ENCODE assay signal across 8 cellular contexts in genomic region chr16:30406911-30407793, GRCh38. TPM values are rescaled to one million over a fixed set of nuclear protein-coding genes. Genes with fewer than 3 reads are reported as not detected.
A peak's percentile ranks its signal among the peaks of the same experiment; 100 is the strongest.
DNase-seq lines count a peak whose midpoint lies in the region; ATAC-seq and TF ChIP-seq lines count a peak whose summit lies in the region.

Gene ZNF771 (plus strand): TSS chr16:30407606. CDS start chr16:30408054, 448 bp downstream.

- ATAC-seq in HG02571 (IDR thresholded peaks at IDR 0.05; ENCODE audit: unreplicated experiment) (peak; percentile 80), left ventricle myocardium superior (peak; percentile 97)

- H3K4me3 ChIP-seq in GM12865 (ENCODE audit: low read depth, low read length) (peak within 1 kb of the TSS; percentile 83), urinary bladder (ENCODE audit: low read depth, low read length) (peak within 1 kb of the TSS; percentile 83)

- H3K27ac ChIP-seq in urinary bladder (ENCODE audit: low read depth) = peak within 1 kb of the TSS; percentile 71

- no peaks in the 10 kb centered on the region for H3K4me1 ChIP-seq in urinary bladder (ENCODE audit: insufficient read depth)

- peak; percentile 10 for TF ChIP-seq CTCF in GM12865 (IDR thresholded peaks at IDR 0.05; ENCODE audit: insufficient read depth, low read depth, low read length, missing control alignments)

- intact Hi-C loops in left ventricle myocardium superior (cut with micrococcal nuclease) = no loop called here

- no peaks in the 10 kb centered on the region for H3K36me3 ChIP-seq in urinary bladder (ENCODE audit: insufficient read depth)

- DNase-seq in GM12865 (ENCODE audit: low read depth) (peak; percentile 91), NCI-H1092 treated with DMSO at 0.1 percent for 48 hours (lab: John Stamatoyannopoulos, UW) (peak; percentile 89), T-helper 1 cell (peak; percentile 81 to 89 (median 84)), amygdala (lab: John Stamatoyannopoulos, UW) (peak; percentile 22 to 96 (median 87)), left ventricle myocardium superior (peak; percentile 97), pulmonary artery endothelial cell (ENCODE audit: low read depth, low spot score) (peak; percentile 54)

- WGBS in urinary bladder = 1% methylated on average over 74 of the region's 74 CpGs

RNA-seq across cellular contexts. Expression of gene ZNF771, which starts in this region (rescaled TPM):
- total RNA-seq in left ventricle myocardium superior = 6.1 TPM
- total RNA-seq in pulmonary artery endothelial cell = 7.9 and 8.4 TPM in 2 replicates
- 5.2 TPM for total RNA-seq in urinary bladder
- polyA plus RNA-seq in urinary bladder = 18.6 TPM

Comparison
In these comparisons a context has a peak if more than half of its experiments do, and no peak if none do; other contexts are left out.
1. Peak in every context shown above with its lines: DNase-seq, ATAC-seq, H3K4me3 ChIP-seq and H3K27ac ChIP-seq.